18 cellular contexts compared by ENCODE assay signal in genomic region chr10:86667421-86668181, GRCh38. TPM values are rescaled to one million over a fixed set of nuclear protein-coding genes. Genes with fewer than 3 reads are reported as not detected.
DNase-seq lines count a peak whose midpoint lies in the region; ATAC-seq and TF ChIP-seq lines count a peak whose summit lies in the region.
"Had no signal": no experiment of that assay in that cellular context is flagged by ENCODE, and none has a peak within 500 bp of the region (broad histone marks: within the 10 kb centered on the region; RNA-seq: fewer than 3 reads in every experiment).

No MANE protein-coding gene starts in this region.

- H3K36me3 Mint-ChIP-seq in glutamatergic neuron (ENCODE audit: unreplicated experiment), result no peaks in the 10 kb centered on the region
- H3K36me3 Mint-ChIP-seq: activated CD4-positive, alpha-beta memory T cell treated with anti-CD3 and anti-CD28 coated beads for 36 hours had no signal

- intact Hi-C loops in uterus (cut with DNase I; ENCODE audit: low total_unique reads), result no loop called here

- no peaks in the 10 kb centered on the region for H3F3A ChIP-seq in SK-N-SH (replicated peaks; ENCODE audit: insufficient read depth)

- peaks cover 29% of the 10 kb centered on the region for H3K27me3 Mint-ChIP-seq in glutamatergic neuron (ENCODE audit: unreplicated experiment)
- H3K27me3 Mint-ChIP-seq: activated CD4-positive, alpha-beta memory T cell treated with anti-CD3 and anti-CD28 coated beads for 36 hours had no signal

- no peak overlapping the region for H3K4me3 ChIP-seq in SK-N-SH (ENCODE audit: low read depth in 2 of 2, low read length in 1 of 2)
- H3K4me3 ChIP-seq in osteoblast (ENCODE audit: insufficient read depth, low read length), result peak overlapping the region; percentile 42
- no peak overlapping the region for H3K4me3 ChIP-seq in uterus

- H3K27ac ChIP-seq in SK-N-SH (ENCODE audit: low read depth in 2 of 2, low read length in 1 of 2), result no peak overlapping the region
- no peak overlapping the region for H3K27ac ChIP-seq in osteoblast (ENCODE audit: low read depth, low read length)
- peak overlapping the region; percentile 73 to 84 for H3K27ac ChIP-seq in uterus

- H3K36me3 ChIP-seq in SK-N-SH (replicated peaks in 1 of 2; ENCODE audit: control insufficient read depth in 1 of 2, insufficient read depth in 2 of 2, low read length in 1 of 2) (no peaks in the 10 kb centered on the region), osteoblast (ENCODE audit: insufficient read depth, low read length) (no peaks in the 10 kb centered on the region), uterus (no peaks in the 10 kb centered on the region)
- H3K36me3 ChIP-seq: ovary had no signal

- H3K79me2 ChIP-seq in SK-N-SH (ENCODE audit: insufficient read depth), result no peaks in the 10 kb centered on the region
- no peaks in the 10 kb centered on the region for H3K79me2 ChIP-seq in osteoblast (ENCODE audit: insufficient read depth, low read length)

- H2AFZ ChIP-seq in SK-N-SH (ENCODE audit: low read depth) (no peak overlapping the region), osteoblast (ENCODE audit: low read length) (peak overlapping the region; percentile 74)

- peak overlapping the region; percentile 63; the same call in 1 of the 2 replicates for H3K4me2 ChIP-seq in SK-N-SH
- H3K4me2 ChIP-seq in osteoblast (ENCODE audit: insufficient read depth, low read length), result peak overlapping the region; percentile 9

- no peak for TF ChIP-seq EP300 in SK-N-SH (IDR thresholded peaks at IDR 0.05; ENCODE audit: borderline replicate concordance in 1 of 2, low read depth in 1 of 2, low read length in 1 of 2)

- TF ChIP-seq POLR2A in uterus (IDR thresholded peaks at IDR 0.05), result no peak

- WGBS in SK-N-SH (ENCODE audit: low lambda C conversion rate), result 85% methylated on average over 9 of the region's 10 CpGs

- H3K9me3 ChIP-seq in SK-N-SH, result no peaks in the 10 kb centered on the region
- H3K9me3 ChIP-seq in osteoblast (ENCODE audit: low read depth, low read length), result no peaks in the 10 kb centered on the region
- no peaks in the 10 kb centered on the region for H3K9me3 ChIP-seq in uterus
- H3K9me3 ChIP-seq: ovary had no signal

- H3K27me3 ChIP-seq in SK-N-SH (ENCODE audit: insufficient read depth), result no peaks in the 10 kb centered on the region
- no peaks in the 10 kb centered on the region for H3K27me3 ChIP-seq in osteoblast (ENCODE audit: insufficient read depth, low read length)
- no peaks in the 10 kb centered on the region for H3K27me3 ChIP-seq in uterus
- H3K27me3 ChIP-seq: ovary had no signal

- peak overlapping the region; percentile 78 for H3K4me3 Mint-ChIP-seq in glutamatergic neuron (ENCODE audit: unreplicated experiment)
- H3K4me3 Mint-ChIP-seq: activated CD4-positive, alpha-beta memory T cell treated with anti-CD3 and anti-CD28 coated beads for 36 hours; activated T-helper 1 cell treated with anti-CD3 and anti-CD28 coated beads, Interleukin-12 subunit alpha, Interleukin-12 subunit beta, Interleukin-2, Interleukin-4 antibody, amounts not matched to agents 30 ng/mL and 10 ng/mL and 1 ng/mL, durations not matched to agents 14 hours and 24 hours and 36 hours had no signal

- POLR2A ChIA-PET in SK-N-SH (lab: Yijun Ruan, JAX), result no interaction called here

- peaks cover 59% of the 10 kb centered on the region for H3K4me1 Mint-ChIP-seq in glutamatergic neuron (ENCODE audit: low read depth, unreplicated experiment)

- no peaks in the 10 kb centered on the region for H3K9me2 ChIP-seq in SK-N-SH

- CTCF ChIA-PET in SK-N-SH (lab: Yijun Ruan, JAX), result interaction anchor here (0.6 to 2.3 kb wide), 5 partner anchors 18 to 293 kb away, joined by 3 to 5 read pairs (median 4); no protein-coding TSS in a partner anchor

- H3K27ac Mint-ChIP-seq in glutamatergic neuron (ENCODE audit: unreplicated experiment), result peak overlapping the region; percentile 94
- H3K27ac Mint-ChIP-seq: activated CD4-positive, alpha-beta memory T cell treated with anti-CD3 and anti-CD28 coated beads for 36 hours; activated T-helper 1 cell treated with anti-CD3 and anti-CD28 coated beads, Interleukin-12 subunit alpha, Interleukin-12 subunit beta, Interleukin-2, Interleukin-4 antibody, amounts not matched to agents 30 ng/mL and 10 ng/mL and 1 ng/mL, durations not matched to agents 14 hours and 24 hours and 36 hours had no signal

- peaks cover 28% of the 10 kb centered on the region for H3K9me3 Mint-ChIP-seq in glutamatergic neuron (ENCODE audit: unreplicated experiment)
- H3K9me3 Mint-ChIP-seq: activated CD4-positive, alpha-beta memory T cell treated with anti-CD3 and anti-CD28 coated beads for 36 hours; activated T-helper 1 cell treated with anti-CD3 and anti-CD28 coated beads, Interleukin-12 subunit alpha, Interleukin-12 subunit beta, Interleukin-2, Interleukin-4 antibody, amounts not matched to agents 30 ng/mL and 10 ng/mL and 1 ng/mL, durations not matched to agents 14 hours and 24 hours and 36 hours had no signal

- peaks cover 13 to 48% of the 10 kb centered on the region in 2 experiments; a peak in 3 of 4 replicates for H3K4me1 ChIP-seq in SK-N-SH (ENCODE audit: control insufficient read depth in 1 of 2, insufficient read depth in 2 of 2, low read depth in 1 of 2, low read length in 1 of 2)
- peaks cover 18% of the 10 kb centered on the region for H3K4me1 ChIP-seq in osteoblast (ENCODE audit: insufficient read depth, low read length)
- no peaks in the 10 kb centered on the region for H3K4me1 ChIP-seq in uterus

- H3K9ac ChIP-seq in SK-N-SH, result no peak overlapping the region

- DNase-seq in SK-N-SH (no peak), glutamatergic neuron (no peak), osteoblast (ENCODE audit: insufficient read length, low spot score, missing footprints) (no peak), uterus (no peak), UCSD-AML1 (lab: John Stamatoyannopoulos, UW; ENCODE audit: unreplicated experiment) (no peak), A172 (ENCODE audit: low spot score) (no peak)
- DNase-seq: activated CD4-positive, alpha-beta memory T cell treated with anti-CD3 and anti-CD28 coated beads for 36 hours; GOT3; kidney; stimulated activated naive CD8-positive, alpha-beta T cell treated with anti-CD3 and anti-CD28 coated beads, Interleukin-15, Interleukin-2, amounts not matched to agents 100 U/mL and 50 U/mL, for 24 hours had no signal

- TF ChIP-seq RAD21 in SK-N-SH (IDR thresholded peaks at IDR 0.05; ENCODE audit: low read length), result no peak

- no peak for ATAC-seq in GM21360 (IDR thresholded peaks at IDR 0.05; ENCODE audit: unreplicated experiment)
- ATAC-seq: stimulated activated naive CD8-positive, alpha-beta T cell treated with anti-CD3 and anti-CD28 coated beads, Interleukin-15, Interleukin-2, amounts not matched to agents 100 U/mL and 50 U/mL, for 24 hours had no signal

- H4K20me1 ChIP-seq in SK-N-SH (ENCODE audit: insufficient read depth) (no peaks in the 10 kb centered on the region), osteoblast (ENCODE audit: insufficient read depth, low read length) (no peaks in the 10 kb centered on the region)

- TF ChIP-seq CTCF in SK-N-SH (IDR thresholded peaks at IDR 0.05) (no peak), glutamatergic neuron (IDR thresholded peaks at IDR 0.05; ENCODE audit: partially characterized antibody, unreplicated experiment) (no peak), osteoblast (IDR thresholded peaks at IDR 0.05; ENCODE audit: extremely low read depth, low read depth, low read length) (no peak), uterus (IDR thresholded peaks at IDR 0.05) (no peak)

TF ChIP-seq in SK-N-SH, 30 proteins besides CTCF, POLR2A, EP300 and RAD21 (continues in another document):
- no peak for TF ChIP-seq RFX5 (IDR thresholded peaks at IDR 0.05; ENCODE audit: low read length)
- TF ChIP-seq CHD2 (IDR thresholded peaks at IDR 0.05; ENCODE audit: low read length, partially characterized antibody), result no peak
- TF ChIP-seq NFIC (IDR thresholded peaks at IDR 0.05; ENCODE audit: borderline replicate concordance), result no peak
- no peak for TF ChIP-seq POLR2AphosphoS5 (IDR thresholded peaks at IDR 0.05; ENCODE audit: low read depth, low read length)
- TF ChIP-seq RXRA (IDR thresholded peaks at IDR 0.05; ENCODE audit: borderline replicate concordance, low read depth), result no peak
- no peak for TF ChIP-seq USF1 (IDR thresholded peaks at IDR 0.05; ENCODE audit: borderline replicate concordance, low read depth)
- no peak for TF ChIP-seq JUND (IDR thresholded peaks at IDR 0.05)
- TF ChIP-seq TCF12 (IDR thresholded peaks at IDR 0.05), result no peak
- no peak for TF ChIP-seq SMC3 (IDR thresholded peaks at IDR 0.05; ENCODE audit: low read depth, low read length)
- TF ChIP-seq TAF1 (IDR thresholded peaks at IDR 0.05; ENCODE audit: borderline replicate concordance, low read depth, low read length), result no peak
- TF ChIP-seq GATA2 (CRISPR knock-in tag; IDR thresholded peaks at IDR 0.05), result no peak
- no peak for TF ChIP-seq RCOR1 (IDR thresholded peaks at IDR 0.05; ENCODE audit: low read length)
- TF ChIP-seq TEAD4 (IDR thresholded peaks at IDR 0.05; ENCODE audit: borderline replicate concordance, insufficient read depth), result no peak
- TF ChIP-seq GABPA (IDR thresholded peaks at IDR 0.05; ENCODE audit: low read depth), result no peak

RNA-seq across cellular contexts. Expression of gene LDB3, which starts 0.7 kb away (rescaled TPM):
- polyA plus RNA-seq in SK-N-SH (2012; rRNA removed), result 0.48 and 0.73 TPM in 2 replicates
- 0.26 and 0.38 TPM in 2 replicates for polyA plus RNA-seq in SK-N-SH (2012; cell fraction: cytosol; rRNA removed)
- 1.3 and 1.7 TPM in 2 replicates for polyA plus RNA-seq in SK-N-SH (2012; cell fraction: nucleus; rRNA removed)
- 92.0 TPM for total RNA-seq in glutamatergic neuron (ENCODE audit: unreplicated experiment)
- under 0.01 TPM in 2 replicates for total RNA-seq in osteoblast
- 10 to 100 TPM in 1 of 4 donors, 1 to 10 TPM in 2, under 1 TPM in 1; 0.97 to 33.4 (median 4.2) TPM for total RNA-seq in uterus
- 0.10 and 0.31 TPM in 2 replicates for total RNA-seq in A172 (2014; rRNA removed; shearing (Covaris generic))
- total RNA-seq: epithelial cell of proximal tubule, HT1080 had no signal

RNA-seq across cellular contexts. Expression of gene OPN4, which starts 13.3 kb away (rescaled TPM):
- 0.03 TPM in 1 of 2 replicates, not detected in the other for polyA plus RNA-seq in SK-N-SH (2012; rRNA removed)
- polyA plus RNA-seq in SK-N-SH (2012; cell fraction: cytosol; rRNA removed), result not detected in 2 replicates
- polyA plus RNA-seq in SK-N-SH (2012; cell fraction: nucleus; rRNA removed), result not detected in 2 replicates
- total RNA-seq in glutamatergic neuron (ENCODE audit: unreplicated experiment), result not detected
- not detected in 2 replicates for total RNA-seq in osteoblast
- total RNA-seq in uterus, result not detected
- 0.31 TPM in 1 of 2 replicates, not detected in the other for total RNA-seq in A172 (2014; rRNA removed; shearing (Covaris generic))
- total RNA-seq: activated CD4-positive, alpha-beta memory T cell treated with anti-CD3 and anti-CD28 coated beads for 36 hours; activated T-helper 1 cell treated with anti-CD3 and anti-CD28 coated beads, Interleukin-12 subunit alpha, Interleukin-12 subunit beta, Interleukin-2, Interleukin-4 antibody, amounts not matched to agents 30 ng/mL and 10 ng/mL and 1 ng/mL, durations not matched to agents 14 hours and 24 hours and 36 hours; epithelial cell of proximal tubule; HT1080; kidney; NCI-H460; OCI-LY7; ovary had no signal
- polyA plus RNA-seq: BJ had no signal

Comparison
In these comparisons a context has a peak if more than half of its experiments do, and no peak if none do; other contexts are left out.
1. H3K27ac ChIP-seq: peak in uterus (2 of 2); none in SK-N-SH (0 of 2) and osteoblast (single experiment).